Comparison of ENCODE assay signal across 8 cellular contexts in the genomic region with DNA sequence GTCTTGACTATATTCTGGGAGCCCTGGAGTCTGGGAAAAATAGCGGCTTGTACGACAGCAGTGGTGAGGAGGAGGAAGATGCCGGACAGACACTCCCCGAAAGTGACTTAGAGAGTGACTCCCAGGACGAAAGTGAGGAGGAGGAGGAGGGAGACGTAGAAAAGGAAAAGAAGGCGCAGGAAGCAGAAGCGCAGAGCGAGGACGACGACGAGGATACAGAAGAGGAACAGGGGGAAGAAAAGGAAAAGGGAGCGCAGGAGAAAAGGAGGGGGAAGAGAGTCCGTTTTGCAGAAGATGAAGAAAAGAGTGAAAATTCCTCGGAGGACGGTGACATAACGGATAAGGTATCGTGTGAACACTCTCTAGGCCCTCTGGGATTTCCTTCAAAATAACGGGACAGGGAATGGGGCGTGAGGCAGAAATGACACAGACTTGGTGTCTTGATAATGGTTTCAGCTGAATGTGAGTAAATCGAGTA. TPM values are rescaled to one million over a fixed set of nuclear protein-coding genes. Genes with fewer than 3 reads are reported as not detected.
A peak's percentile ranks its signal among the peaks of the same experiment; 100 is the strongest.
DNase-seq lines count a peak whose midpoint lies in the region; ATAC-seq, FAIRE-seq and TF ChIP-seq lines count a peak whose summit lies in the region.

No MANE protein-coding gene starts in this region.

- TF ChIP-seq POLR2A in thyroid gland (IDR thresholded peaks at IDR 0.05), result no peak

- H3K27me3 ChIP-seq in heart right ventricle (peaks cover 0 to 13% (median 3%) of the 10 kb centered on the region in 7 donors), thyroid gland (no peaks in the 10 kb centered on the region)

- 1% methylated on average over 21 of the region's 21 CpGs for WGBS in heart right ventricle, 2 donors
- WGBS in thyroid gland, 2 donors, result 2 to 4% methylated on average over 21 of the region's 21 CpGs

- H3K4me3 ChIP-seq in heart right ventricle (peak overlapping the region; percentile 70 to 100 (median 98)), kidney (ENCODE audit: low read length in 2 of 2) (peak overlapping the region; percentile 82 to 85), thyroid gland (replicated peaks in 1 of 3) (peak overlapping the region; percentile 64 to 96 (median 70))

- H3K36me3 Mint-ChIP-seq in activated T-helper 17 cell treated with anti-CD3 and anti-CD28 coated beads, Interleukin-2, amount 50 U/mL, for 72 hours (ENCODE audit: low read depth), result peaks cover 51% of the 10 kb centered on the region

- intact Hi-C loops in heart right ventricle (cut with DNase I), result no loop called here
- intact Hi-C loops in cardiac septum (cut with DNase I), result loop anchor here (5.0 kb wide), 1 partner anchor 187 kb away; a partner anchor contains a TSS
- intact Hi-C loops in kidney (cut with DNase I), result no loop called here
- intact Hi-C loops in thyroid gland (cut with DNase I), result no loop called here

- no peaks in the 10 kb centered on the region for H3K9me3 ChIP-seq in heart right ventricle
- H3K9me3 ChIP-seq in kidney (ENCODE audit: control insufficient read depth in 1 of 2, low read length in 2 of 2), result no peaks in the 10 kb centered on the region
- no peaks in the 10 kb centered on the region for H3K9me3 ChIP-seq in thyroid gland

- H3K9me3 Mint-ChIP-seq in activated T-helper 17 cell treated with anti-CD3 and anti-CD28 coated beads, Interleukin-2, amount 50 U/mL, for 72 hours, result no peaks in the 10 kb centered on the region

- H3K9ac ChIP-seq in kidney (ENCODE audit: low read length in 2 of 2), result peak overlapping the region; percentile 44 to 58

- FAIRE-seq in kidney (lab: Jason Lieb, UNC), result no peak

- DNase-seq in heart right ventricle (no peak), cardiac septum (ENCODE audit: low spot score) (no peak), kidney (no peak), thyroid gland (no peak), NCI-H187 treated with DMSO at 0.1 percent for 48 hours (lab: John Stamatoyannopoulos, UW) (no peak)
- DNase-seq in activated effector memory CD4-positive, alpha-beta T cell treated with anti-CD3 and anti-CD28 coated beads, Interleukin-2, amount 50 U/mL, for 16 hours, result no peak

- ATAC-seq in heart right ventricle, result peak in 1 of 8 donors; percentile 15
- no peak for ATAC-seq in activated T-helper 17 cell treated with anti-CD3 and anti-CD28 coated beads, Interleukin-2, amount 50 U/mL, for 72 hours (replicated peaks)
- ATAC-seq in GM19463 (IDR thresholded peaks at IDR 0.05; ENCODE audit: unreplicated experiment), result no peak

- peaks cover 6% of the 10 kb centered on the region for H3K4me1 Mint-ChIP-seq in activated T-helper 17 cell treated with anti-CD3 and anti-CD28 coated beads, Interleukin-2, amount 50 U/mL, for 72 hours

- peak overlapping the region in 5 of 10 donors; percentile 73 to 88 (median 77) for H3K27ac ChIP-seq in heart right ventricle
- no peak overlapping the region for H3K27ac ChIP-seq in kidney (ENCODE audit: low read depth in 2 of 2, low read length in 2 of 2)
- no peak overlapping the region for H3K27ac ChIP-seq in thyroid gland

- H3K36me3 ChIP-seq in heart right ventricle, result peaks cover 0 to 35% (median 24%) of the 10 kb centered on the region in 9 donors
- peaks cover 16 to 23% of the 10 kb centered on the region in 2 donors for H3K36me3 ChIP-seq in kidney (ENCODE audit: control insufficient read depth in 1 of 2, insufficient read depth in 2 of 2, low read length in 2 of 2)
- H3K36me3 ChIP-seq in thyroid gland, result peaks cover 9 to 21% of the 10 kb centered on the region in 2 donors

- H3K4me3 Mint-ChIP-seq in activated T-helper 17 cell treated with anti-CD3 and anti-CD28 coated beads, Interleukin-2, amount 50 U/mL, for 72 hours, result peak overlapping the region; percentile 99

- H3K27me3 Mint-ChIP-seq in activated T-helper 17 cell treated with anti-CD3 and anti-CD28 coated beads, Interleukin-2, amount 50 U/mL, for 72 hours, result peaks cover under 1% of the 10 kb centered on the region

- H3K27ac Mint-ChIP-seq in activated T-helper 17 cell treated with anti-CD3 and anti-CD28 coated beads, Interleukin-2, amount 50 U/mL, for 72 hours, result peak overlapping the region; percentile 98

- TF ChIP-seq CTCF in heart right ventricle (IDR thresholded peaks at IDR 0.05) (no peak), kidney (IDR thresholded peaks at IDR 0.05; ENCODE audit: borderline replicate concordance, extremely low read depth, insufficient read depth) (no peak), thyroid gland (IDR thresholded peaks at IDR 0.05) (no peak)

- H3K4me1 ChIP-seq in heart right ventricle, result peaks cover 4 to 33% (median 23%) of the 10 kb centered on the region in 9 donors
- peaks cover 0 to 18% of the 10 kb centered on the region in 2 donors for H3K4me1 ChIP-seq in kidney (ENCODE audit: control insufficient read depth in 1 of 2, insufficient read depth in 1 of 2, low read depth in 1 of 2, low read length in 2 of 2)
- H3K4me1 ChIP-seq in thyroid gland, result peaks cover 16 to 26% of the 10 kb centered on the region in 2 donors

RNA-seq across cellular contexts. Expression of a gene that starts 0.9 kb away (rescaled TPM):
- 10 to 100 TPM in 4 of 10 donors, 1 to 10 TPM in 6; 6.6 to 13.6 (median 8.9) TPM for total RNA-seq in heart right ventricle
- polyA plus RNA-seq in heart right ventricle, result 1 to 10 TPM; 4.2 to 7.6 TPM
- 13.0 TPM for total RNA-seq in cardiac septum
- total RNA-seq in activated T-helper 17 cell treated with anti-CD3 and anti-CD28 coated beads, Interleukin-2, amount 50 U/mL, for 72 hours, result 10 to 100 TPM; 20.5 to 37.4 TPM
- 17.6 TPM for total RNA-seq in kidney
- polyA plus RNA-seq in kidney (ENCODE audit: insufficient read depth, low read depth, low replicate concordance), result 5.8 TPM
- total RNA-seq in thyroid gland, result 10 to 100 TPM; 11.2 to 25.7 (median 16.8) TPM

RNA-seq across cellular contexts. Expression of a gene that starts 57.4 kb away (rescaled TPM):
- 10 to 100 TPM; 25.5 to 45.5 (median 39.3) TPM for total RNA-seq in heart right ventricle
- polyA plus RNA-seq in heart right ventricle, result 10 to 100 TPM in 1 of 2 donors, 1 to 10 TPM in 1; 9.0 to 13.1 TPM
- 40.3 TPM for total RNA-seq in cardiac septum
- 10 to 100 TPM; 38.7 to 48.0 TPM for total RNA-seq in activated T-helper 17 cell treated with anti-CD3 and anti-CD28 coated beads, Interleukin-2, amount 50 U/mL, for 72 hours
- total RNA-seq in kidney, result 82.6 TPM
- polyA plus RNA-seq in kidney (ENCODE audit: insufficient read depth, low read depth, low replicate concordance), result 19.6 TPM
- 100 to 1,000 TPM in 2 of 4 donors, 10 to 100 TPM in 2; 73.9 to 205 (median 113) TPM for total RNA-seq in thyroid gland
